In the genomic region with DNA sequence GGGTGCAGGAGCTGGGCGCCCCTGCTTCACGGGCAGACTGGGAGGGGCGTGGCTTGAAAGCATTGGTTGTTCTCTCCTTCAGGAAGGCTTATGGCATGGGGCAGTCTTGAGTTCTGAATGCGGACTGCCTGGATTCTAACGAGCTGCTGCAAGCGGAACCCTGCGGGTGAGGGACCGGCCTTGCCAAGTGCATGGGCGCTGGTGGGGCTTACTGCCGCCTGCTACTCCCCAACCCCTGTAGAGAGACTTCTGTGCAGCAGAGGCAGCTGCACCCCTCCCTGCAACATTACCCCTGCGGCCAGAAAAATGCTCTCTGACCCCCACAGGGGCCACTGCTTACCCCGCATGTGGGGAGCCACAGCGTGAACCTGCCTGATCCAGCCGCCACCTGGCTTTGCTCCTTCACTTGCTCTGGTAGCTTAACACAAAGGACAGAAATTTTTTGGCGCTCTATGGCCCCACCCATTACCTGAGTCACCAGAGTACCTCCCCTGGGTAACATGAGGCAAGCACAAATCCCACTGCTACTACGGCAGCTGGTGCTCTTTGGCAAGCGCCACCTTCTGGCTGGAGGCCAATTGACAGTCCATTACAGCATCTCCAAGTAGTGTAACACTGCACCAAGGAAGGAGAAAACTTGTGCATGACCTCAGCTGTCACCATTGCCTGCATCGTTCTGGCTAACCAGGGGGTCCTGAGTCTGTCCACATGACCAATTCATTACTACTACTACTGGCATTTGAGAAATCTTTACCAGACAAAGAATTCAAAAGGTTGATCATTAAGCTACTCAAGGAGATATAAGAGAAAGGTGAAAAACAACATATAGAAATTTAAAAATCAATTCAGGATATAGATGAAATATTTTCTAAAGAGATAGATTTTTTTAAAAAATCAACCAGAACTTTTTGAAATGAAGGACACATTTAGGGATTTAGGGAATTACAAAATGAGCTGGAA, we compare ENCODE assay signal across 1 cellular context.
TF ChIP-seq lines count a peak whose summit lies in the region.

No MANE protein-coding gene starts in this region.

TF ChIP-seq in WTC11, 78 proteins besides CTCF, POLR2A, EP300 and RAD21 (continued from another document):
- TF ChIP-seq, protein P1, sequence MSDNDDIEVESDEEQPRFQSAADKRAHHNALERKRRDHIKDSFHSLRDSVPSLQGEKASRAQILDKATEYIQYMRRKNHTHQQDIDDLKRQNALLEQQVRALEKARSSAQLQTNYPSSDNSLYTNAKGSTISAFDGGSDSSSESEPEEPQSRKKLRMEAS (CRISPR knock-in tag; IDR thresholded peaks at IDR 0.05): peak; percentile 86
- TF ChIP-seq SMAD3 (CRISPR knock-in tag; IDR thresholded peaks at IDR 0.05; ENCODE audit: borderline replicate concordance): peak; percentile 65; the same call in 1 of the 2 replicates
- no peak for TF ChIP-seq MXD4 (CRISPR knock-in tag; IDR thresholded peaks at IDR 0.05; ENCODE audit: borderline replicate concordance)
- TF ChIP-seq TP53 (CRISPR knock-in tag; IDR thresholded peaks at IDR 0.05): no peak
- TF ChIP-seq JUN (CRISPR knock-in tag; IDR thresholded peaks at IDR 0.05): no peak
- TF ChIP-seq, protein P2, sequence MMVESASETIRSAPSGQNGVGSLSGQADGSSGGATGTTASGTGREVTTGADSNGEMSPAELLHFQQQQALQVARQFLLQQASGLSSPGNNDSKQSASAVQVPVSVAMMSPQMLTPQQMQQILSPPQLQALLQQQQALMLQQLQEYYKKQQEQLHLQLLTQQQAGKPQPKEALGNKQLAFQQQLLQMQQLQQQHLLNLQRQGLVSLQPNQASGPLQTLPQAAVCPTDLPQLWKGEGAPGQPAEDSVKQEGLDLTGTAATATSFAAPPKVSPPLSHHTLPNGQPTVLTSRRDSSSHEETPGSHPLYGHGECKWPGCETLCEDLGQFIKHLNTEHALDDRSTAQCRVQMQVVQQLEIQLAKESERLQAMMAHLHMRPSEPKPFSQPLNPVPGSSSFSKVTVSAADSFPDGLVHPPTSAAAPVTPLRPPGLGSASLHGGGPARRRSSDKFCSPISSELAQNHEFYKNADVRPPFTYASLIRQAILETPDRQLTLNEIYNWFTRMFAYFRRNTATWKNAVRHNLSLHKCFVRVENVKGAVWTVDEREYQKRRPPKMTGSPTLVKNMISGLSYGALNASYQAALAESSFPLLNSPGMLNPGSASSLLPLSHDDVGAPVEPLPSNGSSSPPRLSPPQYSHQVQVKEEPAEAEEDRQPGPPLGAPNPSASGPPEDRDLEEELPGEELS (CRISPR knock-in tag; IDR thresholded peaks at IDR 0.05): peak; percentile 62; the same call in 1 of the 2 replicates
- peak; percentile 12; the same call in 1 of the 2 replicates for TF ChIP-seq NFE2L1 (CRISPR knock-in tag; IDR thresholded peaks at IDR 0.05)
- no peak for TF ChIP-seq ESRRA (CRISPR knock-in tag; IDR thresholded peaks at IDR 0.05; ENCODE audit: borderline replicate concordance)
- TF ChIP-seq, protein P3, sequence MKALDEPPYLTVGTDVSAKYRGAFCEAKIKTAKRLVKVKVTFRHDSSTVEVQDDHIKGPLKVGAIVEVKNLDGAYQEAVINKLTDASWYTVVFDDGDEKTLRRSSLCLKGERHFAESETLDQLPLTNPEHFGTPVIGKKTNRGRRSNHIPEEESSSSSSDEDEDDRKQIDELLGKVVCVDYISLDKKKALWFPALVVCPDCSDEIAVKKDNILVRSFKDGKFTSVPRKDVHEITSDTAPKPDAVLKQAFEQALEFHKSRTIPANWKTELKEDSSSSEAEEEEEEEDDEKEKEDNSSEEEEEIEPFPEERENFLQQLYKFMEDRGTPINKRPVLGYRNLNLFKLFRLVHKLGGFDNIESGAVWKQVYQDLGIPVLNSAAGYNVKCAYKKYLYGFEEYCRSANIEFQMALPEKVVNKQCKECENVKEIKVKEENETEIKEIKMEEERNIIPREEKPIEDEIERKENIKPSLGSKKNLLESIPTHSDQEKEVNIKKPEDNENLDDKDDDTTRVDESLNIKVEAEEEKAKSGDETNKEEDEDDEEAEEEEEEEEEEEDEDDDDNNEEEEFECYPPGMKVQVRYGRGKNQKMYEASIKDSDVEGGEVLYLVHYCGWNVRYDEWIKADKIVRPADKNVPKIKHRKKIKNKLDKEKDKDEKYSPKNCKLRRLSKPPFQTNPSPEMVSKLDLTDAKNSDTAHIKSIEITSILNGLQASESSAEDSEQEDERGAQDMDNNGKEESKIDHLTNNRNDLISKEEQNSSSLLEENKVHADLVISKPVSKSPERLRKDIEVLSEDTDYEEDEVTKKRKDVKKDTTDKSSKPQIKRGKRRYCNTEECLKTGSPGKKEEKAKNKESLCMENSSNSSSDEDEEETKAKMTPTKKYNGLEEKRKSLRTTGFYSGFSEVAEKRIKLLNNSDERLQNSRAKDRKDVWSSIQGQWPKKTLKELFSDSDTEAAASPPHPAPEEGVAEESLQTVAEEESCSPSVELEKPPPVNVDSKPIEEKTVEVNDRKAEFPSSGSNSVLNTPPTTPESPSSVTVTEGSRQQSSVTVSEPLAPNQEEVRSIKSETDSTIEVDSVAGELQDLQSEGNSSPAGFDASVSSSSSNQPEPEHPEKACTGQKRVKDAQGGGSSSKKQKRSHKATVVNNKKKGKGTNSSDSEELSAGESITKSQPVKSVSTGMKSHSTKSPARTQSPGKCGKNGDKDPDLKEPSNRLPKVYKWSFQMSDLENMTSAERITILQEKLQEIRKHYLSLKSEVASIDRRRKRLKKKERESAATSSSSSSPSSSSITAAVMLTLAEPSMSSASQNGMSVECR (CRISPR knock-in tag; IDR thresholded peaks at IDR 0.05; ENCODE audit: borderline replicate concordance): peak; percentile 72; the same call in 1 of the 2 replicates
- no peak for TF ChIP-seq ZNF423 (CRISPR knock-in tag; IDR thresholded peaks at IDR 0.05)
- TF ChIP-seq FOXK1 (CRISPR knock-in tag; IDR thresholded peaks at IDR 0.05): peak; percentile 74
- TF ChIP-seq SP1 (CRISPR knock-in tag; conservative IDR thresholded peaks at IDR 0.05): peak; percentile 89
- 0 out of 2 replicates have a peak, but pooled peaks have one; percentile 26 for TF ChIP-seq ZNF416 (CRISPR knock-in tag; IDR thresholded peaks at IDR 0.05)
- TF ChIP-seq CBFB (CRISPR knock-in tag; IDR thresholded peaks at IDR 0.05; ENCODE audit: low read depth): no peak
